In the genomic region with DNA sequence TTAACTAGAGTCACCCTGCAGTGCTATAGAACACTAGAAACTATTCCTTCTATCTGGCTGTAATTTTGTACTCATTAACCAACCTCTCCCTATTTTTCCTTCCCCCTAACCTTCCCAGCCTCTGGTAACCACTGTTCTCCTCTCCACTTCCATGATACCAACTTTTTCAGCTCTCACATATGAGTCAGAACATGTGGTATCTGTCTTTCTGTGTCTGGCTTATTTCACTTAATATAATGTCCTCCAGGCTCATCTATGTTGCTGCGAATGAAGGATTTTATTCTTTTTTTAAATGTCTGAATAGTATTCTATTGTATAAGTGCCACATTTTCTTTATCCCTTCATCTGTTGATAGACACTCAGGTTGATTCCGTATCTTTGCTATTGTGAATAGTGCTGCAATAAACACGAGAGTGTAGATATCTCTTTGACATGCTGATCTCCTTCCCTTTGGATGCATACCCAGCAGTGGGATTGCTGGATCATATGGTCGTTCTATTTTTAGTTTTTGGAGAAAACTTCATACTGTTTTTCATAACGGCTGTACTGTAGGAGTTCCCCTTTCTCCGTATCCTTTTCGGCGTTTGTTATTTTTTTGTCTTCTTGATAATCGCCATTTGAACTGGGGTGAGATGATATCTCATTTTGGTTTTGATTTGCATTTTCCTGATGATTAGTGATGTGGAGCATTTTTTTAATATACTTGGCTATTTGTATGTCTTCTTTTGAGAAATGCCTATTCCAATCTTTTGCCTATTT, we compare ENCODE assay signal across 16 cellular contexts.
DNase-seq lines count a peak whose midpoint lies in the region; ATAC-seq, FAIRE-seq and TF ChIP-seq lines count a peak whose summit lies in the region.
"Had no signal": no experiment of that assay in that cellular context is flagged by ENCODE, and none has a peak within 500 bp of the region (broad histone marks: within the 10 kb centered on the region; RNA-seq: fewer than 3 reads in every experiment).

No MANE protein-coding gene starts in this region.

- DNase-seq in H9 (no peak), RCC 7860 (ENCODE audit: low spot score) (no peak), renal cortical epithelial cell (ENCODE audit: low read depth) (peak; percentile 74), aorta (no peak), NK-92 (lab: John Stamatoyannopoulos, UW; ENCODE audit: unreplicated experiment) (no peak), epidermal melanocyte (ENCODE audit: insufficient read length, low spot score) (no peak)
- DNase-seq: activated CD4-positive, CD25-positive, alpha-beta regulatory T cell; activated gamma-delta T cell treated with Interleukin-2 at 50 U/mL for 16 hours; immature natural killer cell; NCI-H1436 treated with DMSO at 0.1 percent for 48 hours; OCI-M1; stimulated activated naive CD4-positive, alpha-beta T cell treated with Interleukin-2 at 50 U/mL for 16 hours had no signal

- H3K9ac ChIP-seq in H9 (ENCODE audit: extremely low read depth, insufficient read length, low read length): no peak overlapping the region
- H3K9ac ChIP-seq: BLaER1 treated with 17β-estradiol and CSF1 and Interleukin-3, amounts not matched to agents 10 nM and 100 nM had no signal

- no peaks in the 10 kb centered on the region for H3K79me2 ChIP-seq in H9 (ENCODE audit: insufficient read depth, low read length)

- no peaks in the 10 kb centered on the region for H3K27me3 ChIP-seq in H9 (ENCODE audit: insufficient read depth, low read length)
- no peaks in the 10 kb centered on the region for H3K27me3 ChIP-seq in aorta (ENCODE audit: control insufficient read depth in 1 of 2, insufficient read depth in 2 of 2, low read length in 1 of 2)
- H3K27me3 ChIP-seq: BLaER1 treated with 17β-estradiol and CSF1 and Interleukin-3, amounts not matched to agents 10 nM and 100 nM; neutrophil had no signal

- no peak overlapping the region for H3T11ph ChIP-seq in H9 (ENCODE audit: low read length)

- no CpG with 5 or more reads among the region's 9 CpGs for WGBS in H9 (ENCODE audit: extremely low coverage, insufficient read length, low lambda C conversion rate)
- WGBS in aorta, 2 donors: 13 to 17% methylated on average over 9 of the region's 9 CpGs

- H2AFZ ChIP-seq in H9 (ENCODE audit: low read length): no peak overlapping the region

- no peak overlapping the region for H3K23ac ChIP-seq in H9 (ENCODE audit: insufficient read length, low read depth, low read length)

- peak overlapping the region in 2 of 3 experiments; percentile 18 to 31; a peak in 1 of 7 replicates for H3K27ac Mint-ChIP-seq in H9
- H3K27ac Mint-ChIP-seq: immature natural killer cell had no signal

- no peak overlapping the region for H3K4ac ChIP-seq in H9 (ENCODE audit: low read depth, low read length)

- TF ChIP-seq CTCF in H9 (conservative IDR thresholded peaks at IDR 0.05): no peak

- H3K56ac ChIP-seq in H9 (ENCODE audit: insufficient read length, low read depth, low read length): no peak overlapping the region

- no peak overlapping the region for H3K4me2 ChIP-seq in H9 (ENCODE audit: insufficient read depth, insufficient read length, low read length)

- H3K4me3 Mint-ChIP-seq in H9: no peak overlapping the region; a peak in 2 of 5 replicates
- H3K4me3 Mint-ChIP-seq: immature natural killer cell had no signal

- no peaks in the 10 kb centered on the region for H3K36me3 ChIP-seq in aorta (ENCODE audit: control insufficient read depth in 1 of 2, insufficient read depth in 2 of 2, low read length in 1 of 2)
- H3K36me3 ChIP-seq: neutrophil had no signal

- intact Hi-C loops in aorta (cut with DNase I): no loop called here

- H2BK5ac ChIP-seq in H9 (ENCODE audit: insufficient read length, low read length): no peak overlapping the region

- H3K9me3 ChIP-seq in H9 (ENCODE audit: control insufficient read depth, low read depth, low read length) (no peaks in the 10 kb centered on the region), aorta (ENCODE audit: control insufficient read depth, low read length) (no peaks in the 10 kb centered on the region)
- H3K9me3 ChIP-seq: neutrophil had no signal

- H3K4me1 Mint-ChIP-seq in H9: peaks cover 27 to 35% of the 10 kb centered on the region in 2 experiments

- no peaks in the 10 kb centered on the region for H3K23me2 ChIP-seq in H9 (ENCODE audit: insufficient read length, low read depth, low read length, poor library complexity, severe bottlenecking)

- no peak overlapping the region for H2AK5ac ChIP-seq in H9 (ENCODE audit: insufficient read length, low read length)

- H3K27me3 Mint-ChIP-seq in H9 (ENCODE audit: low read depth): peaks cover 23% of the 10 kb centered on the region

- no peak overlapping the region for H4K8ac ChIP-seq in H9 (replicated peaks; ENCODE audit: insufficient read length, low read depth, low read length)

- peak; percentile 84 for FAIRE-seq in RCC 7860 (lab: Jason Lieb, UNC)
- FAIRE-seq in endometrium (lab: Jason Lieb, UNC): peak; percentile 51

- H3K79me1 ChIP-seq in H9 (ENCODE audit: insufficient read depth, low read depth, low read length, poor library complexity, severe bottlenecking): no peaks in the 10 kb centered on the region

- no peak for ATAC-seq in HG02623 (IDR thresholded peaks at IDR 0.05; ENCODE audit: unreplicated experiment)
- no peak for ATAC-seq in aorta (ENCODE audit: low FRiP score)

- H2BK120ac ChIP-seq in H9 (ENCODE audit: low read depth, low read length, poor library complexity, severe bottlenecking): no peak overlapping the region

- no peak overlapping the region for H3K4me3 ChIP-seq in aorta (ENCODE audit: low read length in 2 of 2)
- H3K4me3 ChIP-seq: BLaER1 treated with 17β-estradiol and CSF1 and Interleukin-3, amounts not matched to agents 10 nM and 100 nM had no signal

- no peak overlapping the region for H4K5ac ChIP-seq in H9 (ENCODE audit: insufficient read length, low read depth, low read length)

- H2BK20ac ChIP-seq in H9 (ENCODE audit: low read depth, low read length, poor library complexity, severe bottlenecking): no peak overlapping the region

- H3K27ac ChIP-seq in H9 (ENCODE audit: insufficient read length, low read depth, low read length) (no peak overlapping the region), aorta (ENCODE audit: low read depth in 1 of 2, low read length in 2 of 2) (no peak overlapping the region)
- H3K27ac ChIP-seq: BLaER1 treated with 17β-estradiol and CSF1 and Interleukin-3, amounts not matched to agents 10 nM and 100 nM; neutrophil had no signal

- no peaks in the 10 kb centered on the region for H4K20me1 ChIP-seq in H9 (ENCODE audit: control insufficient read depth, insufficient read depth, insufficient read length)
- H4K20me1 ChIP-seq: BLaER1 treated with 17β-estradiol and CSF1 and Interleukin-3, amounts not matched to agents 10 nM and 100 nM had no signal

- H2BK15ac ChIP-seq in H9 (ENCODE audit: low read depth, low read length): no peak overlapping the region

- H3K9me3 Mint-ChIP-seq in H9: no peaks in the 10 kb centered on the region; a peak in 1 of 5 replicates
- H3K9me3 Mint-ChIP-seq: immature natural killer cell had no signal

- no peak overlapping the region for H4K91ac ChIP-seq in H9 (ENCODE audit: insufficient read length, low read depth, low read length)

- no peak overlapping the region for H3K14ac ChIP-seq in H9 (ENCODE audit: insufficient read depth, low read length)

- H2BK12ac ChIP-seq in H9 (ENCODE audit: insufficient read length, low read depth, low read length): no peak overlapping the region

- H3K18ac ChIP-seq in H9 (ENCODE audit: insufficient read length, low read depth, low read length): no peak overlapping the region

- H3K4me1 ChIP-seq in H9 (ENCODE audit: insufficient read depth, low read length) (peaks cover 4% of the 10 kb centered on the region; the same call in 1 of the 2 replicates), aorta (ENCODE audit: control insufficient read depth in 1 of 2, insufficient read depth in 2 of 2, low read length in 2 of 2) (peaks cover 0 to 6% of the 10 kb centered on the region in 2 donors)

- no peaks in the 10 kb centered on the region for H3K36me3 Mint-ChIP-seq in H9 (ENCODE audit: insufficient read depth in 1 of 3, low read depth in 3 of 3)
- H3K36me3 Mint-ChIP-seq: immature natural killer cell had no signal
